34 cellular contexts compared by ENCODE assay signal in the genomic region with DNA sequence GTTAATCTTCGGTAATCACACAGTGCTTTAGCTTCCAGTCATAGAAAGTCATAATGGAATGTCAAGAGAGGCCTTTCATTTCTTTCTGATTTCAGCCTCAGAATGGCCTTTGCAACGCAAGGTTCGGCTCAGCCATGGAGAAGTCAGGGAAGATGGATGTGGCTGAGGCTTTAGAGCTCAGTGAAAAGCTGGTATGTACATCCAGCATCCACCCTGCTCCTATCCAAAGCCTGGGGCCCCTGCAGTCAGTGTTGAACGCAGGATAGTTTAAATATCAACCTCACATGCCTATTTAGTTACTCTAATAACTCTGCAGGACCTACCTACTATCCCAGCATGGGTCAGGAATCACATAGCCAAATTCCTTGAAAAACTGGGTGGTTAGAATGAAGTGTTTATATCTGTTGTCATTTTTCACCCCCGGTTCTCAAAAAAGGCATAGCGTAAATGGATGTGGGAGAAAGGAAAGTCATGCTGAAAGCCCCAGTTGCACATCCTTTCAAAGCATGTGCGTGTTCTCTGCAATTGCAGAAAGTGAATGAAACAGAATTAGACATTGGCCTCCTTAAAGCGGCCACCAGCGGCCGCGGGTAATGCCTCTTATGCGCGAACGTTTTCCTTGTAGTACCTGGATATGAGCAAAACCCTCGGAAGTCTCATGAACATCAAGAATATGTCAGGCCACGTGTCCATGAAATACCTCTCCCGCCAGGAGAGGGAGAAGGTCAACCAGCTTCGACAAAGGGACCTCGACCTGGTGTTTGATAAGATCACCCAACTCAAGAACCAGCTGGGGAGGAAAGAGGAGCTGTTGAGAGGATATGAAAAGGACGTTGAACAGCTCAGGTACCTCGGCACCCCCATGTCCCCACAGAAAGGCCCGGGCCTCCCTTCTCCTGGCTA. TPM values are rescaled to one million over a fixed set of nuclear protein-coding genes. Genes with fewer than 3 reads are reported as not detected.
"Had no signal": no experiment of that assay in that cellular context is flagged by ENCODE, and none has a peak within 500 bp of the region (broad histone marks: within the 10 kb centered on the region; RNA-seq: fewer than 3 reads in every experiment).

No MANE protein-coding gene starts in this region.

- ATAC-seq: activated naive CD4-positive, alpha-beta T cell treated with anti-CD3 and anti-CD28 coated beads, Interleukin-2, amount 50 U/mL, for 72 hours; activated T-cell treated with anti-CD3 and anti-CD28 coated beads, Interleukin-2, amount 50 U/mL, for 72 hours; effector memory CD8-positive, alpha-beta T cell; WTC11 had no signal

- H3K4me1 Mint-ChIP-seq: activated naive CD4-positive, alpha-beta T cell treated with anti-CD3 and anti-CD28 coated beads, Interleukin-2, amount 10 ng/mL, durations not matched to agents 7 days and 5 days had no signal

- H3K36me3 Mint-ChIP-seq: activated naive CD4-positive, alpha-beta T cell treated with anti-CD3 and anti-CD28 coated beads, Interleukin-2, amount 10 ng/mL, durations not matched to agents 7 days and 5 days; activated naive CD4-positive, alpha-beta T cell treated with anti-CD3 and anti-CD28 coated beads, Interleukin-2, amount 50 U/mL, for 72 hours; activated naive CD8-positive, alpha-beta T cell treated with anti-CD3 and anti-CD28 coated beads, Interleukin-2, amount 10 ng/mL, durations not matched to agents 7 days and 5 days; WTC11 had no signal

- H3K27me3 Mint-ChIP-seq: effector memory CD8-positive, alpha-beta T cell had no signal

- H3K27ac Mint-ChIP-seq: activated CD4-positive, alpha-beta memory T cell treated with anti-CD3 and anti-CD28 coated beads, Interleukin-2, amount 10 ng/mL, durations not matched to agents 7 days and 5 days; activated CD4-positive, alpha-beta T cell treated with anti-CD3 and anti-CD28 coated beads, Interleukin-2, amount 10 ng/mL, durations not matched to agents 7 days and 5 days; activated naive CD4-positive, alpha-beta T cell treated with anti-CD3 and anti-CD28 coated beads, Interleukin-2, amount 10 ng/mL, durations not matched to agents 7 days and 5 days; activated naive CD4-positive, alpha-beta T cell treated with anti-CD3 and anti-CD28 coated beads, Interleukin-2, amount 50 U/mL, for 72 hours; activated naive CD8-positive, alpha-beta T cell treated with anti-CD3 and anti-CD28 coated beads, Interleukin-2, amount 10 ng/mL, durations not matched to agents 7 days and 5 days; activated T-cell treated with anti-CD3 and anti-CD28 coated beads, Interleukin-2, amount 50 U/mL, for 24 hours; activated T-cell treated with anti-CD3 and anti-CD28 coated beads, Interleukin-2, amount 50 U/mL, for 72 hours; effector memory CD8-positive, alpha-beta T cell; WTC11 had no signal

- H3K36me3 ChIP-seq: ascending aorta, brain microvascular endothelial cell, esophagus squamous epithelium had no signal

- H3K9me3 ChIP-seq: ascending aorta, esophagus squamous epithelium had no signal

- FAIRE-seq: bronchial epithelial cell, colon, endometrium, endothelial cell of umbilical vein, frontal cortex had no signal

- H3K27ac ChIP-seq: ascending aorta, brain microvascular endothelial cell, epithelial cell of prostate, esophagus squamous epithelium had no signal

- H3K4me1 ChIP-seq: ascending aorta had no signal

- H3K4me3 ChIP-seq: ascending aorta, esophagus squamous epithelium had no signal

- H3K4me3 Mint-ChIP-seq: activated CD4-positive, alpha-beta memory T cell treated with anti-CD3 and anti-CD28 coated beads, Interleukin-2, amount 10 ng/mL, durations not matched to agents 7 days and 5 days; activated CD4-positive, alpha-beta T cell treated with anti-CD3 and anti-CD28 coated beads, Interleukin-2, amount 10 ng/mL, durations not matched to agents 7 days and 5 days; activated naive CD4-positive, alpha-beta T cell treated with anti-CD3 and anti-CD28 coated beads, Interleukin-2, amount 10 ng/mL, durations not matched to agents 7 days and 5 days; activated naive CD8-positive, alpha-beta T cell treated with anti-CD3 and anti-CD28 coated beads, Interleukin-2, amount 10 ng/mL, durations not matched to agents 7 days and 5 days; activated T-cell treated with anti-CD3 and anti-CD28 coated beads, Interleukin-2, amount 50 U/mL, for 24 hours; activated T-cell treated with anti-CD3 and anti-CD28 coated beads, Interleukin-2, amount 50 U/mL, for 72 hours; effector memory CD8-positive, alpha-beta T cell; WTC11 had no signal

- H3K27me3 ChIP-seq: ascending aorta, brain microvascular endothelial cell had no signal

- H3K9me3 Mint-ChIP-seq: activated CD4-positive, alpha-beta memory T cell treated with anti-CD3 and anti-CD28 coated beads, Interleukin-2, amount 10 ng/mL, durations not matched to agents 7 days and 5 days; activated CD4-positive, alpha-beta T cell treated with anti-CD3 and anti-CD28 coated beads, Interleukin-2, amount 10 ng/mL, durations not matched to agents 7 days and 5 days; activated naive CD4-positive, alpha-beta T cell treated with anti-CD3 and anti-CD28 coated beads, Interleukin-2, amount 10 ng/mL, durations not matched to agents 7 days and 5 days; activated naive CD4-positive, alpha-beta T cell treated with anti-CD3 and anti-CD28 coated beads, Interleukin-2, amount 50 U/mL, for 72 hours; activated naive CD8-positive, alpha-beta T cell treated with anti-CD3 and anti-CD28 coated beads, Interleukin-2, amount 10 ng/mL, durations not matched to agents 7 days and 5 days; activated T-cell treated with anti-CD3 and anti-CD28 coated beads, Interleukin-2, amount 50 U/mL, for 24 hours; activated T-cell treated with anti-CD3 and anti-CD28 coated beads, Interleukin-2, amount 50 U/mL, for 72 hours; effector memory CD8-positive, alpha-beta T cell; WTC11 had no signal

- DNase-seq: activated CD4-positive, alpha-beta memory T cell treated with anti-CD3 and anti-CD28 coated beads, Interleukin-2, amount 10 ng/mL, durations not matched to agents 7 days and 5 days; activated CD4-positive, alpha-beta T cell treated with anti-CD3 and anti-CD28 coated beads for 1 hour; activated CD4-positive, alpha-beta T cell treated with anti-CD3 and anti-CD28 coated beads for 4 hours; activated CD4-positive, alpha-beta T cell treated with anti-CD3 and anti-CD28 coated beads, Interleukin-2, amount 10 ng/mL, durations not matched to agents 7 days and 5 days; activated CD4-positive, alpha-beta T cell treated with anti-CD3 and anti-CD28 coated beads, Interleukin-2, amount 50 U/mL, for 4 hours; activated CD8-positive, alpha-beta memory T cell treated with anti-CD3 and anti-CD28 coated beads, Interleukin-2, amount 50 U/mL, for 48 hours; activated gamma-delta T cell; activated naive CD4-positive, alpha-beta T cell; activated naive CD4-positive, alpha-beta T cell treated with anti-CD3 and anti-CD28 coated beads, Interleukin-2, amount 10 ng/mL, durations not matched to agents 7 days and 5 days; activated naive CD8-positive, alpha-beta T cell treated with anti-CD3 and anti-CD28 coated beads, Interleukin-2, amount 10 ng/mL, durations not matched to agents 7 days and 5 days; activated T-cell treated with anti-CD3 and anti-CD28 coated beads for 4 hours; activated T-cell treated with anti-CD3 and anti-CD28 coated beads, Interleukin-2, amount 50 U/mL, for 24 hours; activated T-cell treated with anti-CD3 and anti-CD28 coated beads, Interleukin-2, amount 50 U/mL, for 72 hours; brain microvascular endothelial cell; cortex of kidney; dermis blood vessel endothelial cell; effector CD4-positive, alpha-beta T cell; effector memory CD8-positive, alpha-beta T cell; esophagus squamous epithelium; head of caudate nucleus; T-helper 2 cell had no signal

RNA-seq across cellular contexts. Expression of a gene that starts 57.4 kb away (rescaled TPM):
- total RNA-seq: activated naive CD4-positive, alpha-beta T cell treated with anti-CD3 and anti-CD28 coated beads, Interleukin-2, amount 50 U/mL, for 72 hours; ascending aorta; bronchial epithelial cell; cardiac septum; chondrocyte; dermis blood vessel endothelial cell; endothelial cell of umbilical vein; esophagus squamous epithelium; fibroblast of lung; fibroblast of villous mesenchyme; frontal cortex had no signal
- polyA plus RNA-seq: fibroblast of lung had no signal
